Comparison of ENCODE assay signal across 27 cellular contexts in genomic region chr19:53140351-53140750, GRCh38.
"Had no signal": no experiment of that assay in that cellular context is flagged by ENCODE, and none has a peak within 500 bp of the region (broad histone marks: within the 10 kb centered on the region; RNA-seq: fewer than 3 reads in every experiment).

No MANE protein-coding gene starts in this region.

- H3K4me3 ChIP-seq: dorsolateral prefrontal cortex, esophagus squamous epithelium, left ventricle myocardium inferior, lower lobe of right lung, prostate gland, right atrium auricular region, sigmoid colon, suprapubic skin, vagina had no signal

- DNase-seq: central memory CD4-positive, alpha-beta T cell; dorsolateral prefrontal cortex; effector CD8-positive, alpha-beta T cell; erythroblast; esophagus squamous epithelium; foreskin melanocyte; glutamatergic neuron; hypothalamus; immature natural killer cell; islet precursor cell; kidney glomerular epithelial cell; left colon; left ventricle myocardium inferior; lower lobe of right lung; naive B cell; nephron progenitor cell; nucleus accumbens; sigmoid colon; stimulated activated CD4-positive, alpha-beta T cell treated with anti-CD3 and anti-CD28 coated beads, Interleukin-2, amount 100 ng/mL, for 24 hours; stimulated activated CD4-positive, alpha-beta T cell treated with anti-CD3 and anti-CD28 coated beads, Interleukin-4, amount 100 ng/mL, for 4 hours; stimulated activated naive CD8-positive, alpha-beta T cell treated with anti-CD3 and anti-CD28 coated beads, Interleukin-15, Interleukin-2, amounts not matched to agents 100 U/mL and 50 U/mL, for 24 hours; trophoblast cell had no signal

- ATAC-seq: left colon; lower lobe of right lung; stimulated activated memory B cell treated with anti-CD40 and anti-IgM and Interleukin-4, amounts not matched to agents 10 μg/mL and 1 μg/mL and 100 μg/mL, for 72 hours; stimulated activated naive CD8-positive, alpha-beta T cell treated with anti-CD3 and anti-CD28 coated beads, Interleukin-15, Interleukin-2, amounts not matched to agents 100 U/mL and 50 U/mL, for 24 hours had no signal

- H3K4me1 ChIP-seq: esophagus squamous epithelium, left ventricle myocardium inferior, lower lobe of right lung, prostate gland, right atrium auricular region, sigmoid colon, suprapubic skin, vagina had no signal

- H3K27me3 ChIP-seq: dorsolateral prefrontal cortex, esophagus squamous epithelium, right atrium auricular region, sigmoid colon, suprapubic skin, vagina had no signal

- H3K27ac ChIP-seq: dorsolateral prefrontal cortex, esophagus squamous epithelium, left ventricle myocardium inferior, lower lobe of right lung, prostate gland, right atrium auricular region, sigmoid colon, suprapubic skin, vagina had no signal
